8 cellular contexts compared by ENCODE assay signal in the genomic region with DNA sequence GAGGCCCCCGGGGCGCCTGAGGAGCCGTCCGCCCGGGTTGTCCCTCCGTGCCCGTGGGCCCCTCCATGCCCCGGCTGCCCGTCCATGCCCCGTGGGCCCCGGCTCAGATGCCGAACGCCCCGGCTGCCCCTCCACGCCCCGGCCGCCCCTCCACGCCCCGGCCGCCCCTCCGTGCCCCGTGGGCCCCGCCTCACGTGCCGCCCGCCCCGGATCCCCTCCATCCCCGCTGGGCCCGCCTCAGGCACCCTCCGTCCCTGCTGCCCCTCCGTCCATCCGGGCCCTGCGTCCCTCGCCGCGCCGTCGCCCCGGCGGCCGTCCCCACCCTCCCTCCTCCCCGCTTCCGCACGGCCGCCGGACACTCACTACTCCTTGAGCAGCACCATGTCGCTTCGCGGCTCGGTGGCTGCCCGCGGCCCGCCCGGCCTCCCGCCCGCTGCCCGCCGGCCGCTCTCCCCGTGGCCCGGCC. TPM values are rescaled to one million over a fixed set of nuclear protein-coding genes. Genes with fewer than 3 reads are reported as not detected.
DNase-seq lines count a peak whose midpoint lies in the region; ATAC-seq and TF ChIP-seq lines count a peak whose summit lies in the region.

No MANE protein-coding gene starts in this region.

- ATAC-seq in GM21737 (IDR thresholded peaks at IDR 0.05; ENCODE audit: unreplicated experiment) (peak; percentile 30), lung (ENCODE audit: insufficient read depth, low FRiP score) (peak; percentile 7)

- H3K9me3 ChIP-seq in Karpas-422 (ENCODE audit: low read length): no peaks in the 10 kb centered on the region
- H3K9me3 ChIP-seq in lung (ENCODE audit: control insufficient read depth in 2 of 2, insufficient read depth in 1 of 2, low read length in 1 of 2): no peaks in the 10 kb centered on the region
- H3K9me3 ChIP-seq in vagina: no peaks in the 10 kb centered on the region

- H3K9me2 ChIP-seq in Karpas-422 (replicated peaks; ENCODE audit: insufficient read depth, low read length): no peaks in the 10 kb centered on the region

- no peak for TF ChIP-seq POLR2A in vagina (IDR thresholded peaks at IDR 0.05)

- TF ChIP-seq CTCF in GM12875 (IDR thresholded peaks at IDR 0.05; ENCODE audit: borderline replicate concordance, insufficient read depth, low read depth, low read length) (no peak), cardiac fibroblast (IDR thresholded peaks at IDR 0.05; ENCODE audit: low read depth, low read length) (no peak), lung (IDR thresholded peaks at IDR 0.05; ENCODE audit: control extremely low read depth, extremely low read depth) (no peak), vagina (IDR thresholded peaks at IDR 0.05) (no peak)

- intact Hi-C loops in vagina (cut with DNase I): no loop called here

- H2AFZ ChIP-seq in Karpas-422 (ENCODE audit: low read length): no peak overlapping the region

- H3K27me3 ChIP-seq in Karpas-422 (ENCODE audit: low read length): no peaks in the 10 kb centered on the region
- H3K27me3 ChIP-seq in lung (ENCODE audit: control insufficient read depth, insufficient read depth): no peaks in the 10 kb centered on the region
- H3K27me3 ChIP-seq in vagina: no peaks in the 10 kb centered on the region

- DNase-seq in Karpas-422: no peak
- DNase-seq in cardiac fibroblast (ENCODE audit: low read depth in 2 of 2): peak; percentile 25 to 30
- DNase-seq in lung (ENCODE audit: low spot score): peak; percentile 55
- no peak for DNase-seq in vagina (ENCODE audit: extremely low spot score in 2 of 2)
- DNase-seq in epidermal melanocyte (ENCODE audit: insufficient read length, low spot score): no peak
- no peak for DNase-seq in NCI-H2171 treated with DMSO at 0.1 percent for 48 hours (lab: John Stamatoyannopoulos, UW)

- peaks cover 32% of the 10 kb centered on the region for H3K4me1 ChIP-seq in Karpas-422 (ENCODE audit: low read length)
- peaks cover 6 to 19% of the 10 kb centered on the region in 2 donors for H3K4me1 ChIP-seq in lung (ENCODE audit: control insufficient read depth in 2 of 2, insufficient read depth in 2 of 2, low read length in 2 of 2)
- peaks cover 52% of the 10 kb centered on the region for H3K4me1 ChIP-seq in vagina

- peak overlapping the region; percentile 88 for H3K4me3 ChIP-seq in GM12875 (ENCODE audit: low read depth, low read length)
- peak overlapping the region; percentile 94 for H3K4me3 ChIP-seq in Karpas-422 (ENCODE audit: low read length)
- peak overlapping the region; percentile 46 to 78 for H3K4me3 ChIP-seq in cardiac fibroblast (replicated peaks in 1 of 2; ENCODE audit: low read depth in 2 of 2, low read length in 2 of 2)
- H3K4me3 ChIP-seq in lung: peak overlapping the region; percentile 79
- peak overlapping the region; percentile 67 to 100 for H3K4me3 ChIP-seq in vagina

- H3K27ac ChIP-seq in Karpas-422 (ENCODE audit: low read length): no peak overlapping the region; the same call in 1 of the 2 replicates
- H3K27ac ChIP-seq in lung (ENCODE audit: low read depth in 1 of 2, low read length in 1 of 2): peak overlapping the region; percentile 73 to 89
- H3K27ac ChIP-seq in vagina: peak overlapping the region; percentile 84

- peak overlapping the region; percentile 88 for H3K4me2 ChIP-seq in Karpas-422 (ENCODE audit: low read depth, low read length, poor library complexity, severe bottlenecking)

- 1 to 2% methylated on average over 9 to 61 of the region's 61 CpGs for WGBS in lung, 2 donors

- H3K9ac ChIP-seq in Karpas-422 (ENCODE audit: low read length): peak overlapping the region; percentile 95

- H3K79me2 ChIP-seq in Karpas-422 (ENCODE audit: low read length): peaks cover 50% of the 10 kb centered on the region

- H3K36me3 ChIP-seq in Karpas-422 (ENCODE audit: insufficient read depth, low read length) (no peaks in the 10 kb centered on the region), lung (ENCODE audit: control insufficient read depth in 2 of 2, insufficient read depth in 2 of 2, low read length in 2 of 2) (peaks cover 4 to 7% of the 10 kb centered on the region in 2 donors), vagina (no peaks in the 10 kb centered on the region)

- H4K20me1 ChIP-seq in Karpas-422 (ENCODE audit: insufficient read depth, low read depth, low read length): peaks cover 27% of the 10 kb centered on the region

RNA-seq across cellular contexts. Expression of a gene that starts 0.4 kb away (rescaled TPM):
- 26.2 and 28.9 TPM in 2 replicates for total RNA-seq in Karpas-422 (2014; rRNA removed; shearing (Covaris generic); ENCODE audit: low replicate concordance)
- total RNA-seq in lung (10 to 100 TPM; 43.9 to 89.7 TPM), vagina (46.4 TPM)
- 10 to 100 TPM; 21.5 to 48.9 TPM for polyA plus RNA-seq in lung

RNA-seq across cellular contexts. Expression of a gene that starts 45.8 kb away (rescaled TPM):
- 61.7 and 102 TPM in 2 replicates for total RNA-seq in Karpas-422 (2014; rRNA removed; shearing (Covaris generic); ENCODE audit: low replicate concordance)
- 10 to 100 TPM; 46.5 to 76.7 TPM for total RNA-seq in lung
- 10 to 100 TPM; 33.6 to 35.5 TPM for polyA plus RNA-seq in lung
- 96.0 TPM for total RNA-seq in vagina

Comparison
In these comparisons a context has a peak if more than half of its experiments do, and no peak if none do; other contexts are left out.
1. DNase-seq: peak in cardiac fibroblast (2 of 2) and lung (single experiment); none in Karpas-422 (single experiment), vagina (0 of 2), epidermal melanocyte (single experiment) and NCI-H2171 treated with DMSO at 0.1 percent for 48 hours (single experiment).
2. Peak in every context shown above with its lines, with median percentiles within 50 percentile points of each other: H3K4me3 ChIP-seq.